In genomic region chr4:154491731-154492249, GRCh38 we compare ENCODE assay signal across 9 cellular contexts. TPM values are rescaled to one million over a fixed set of nuclear protein-coding genes. Genes with fewer than 3 reads are reported as not detected.
DNase-seq lines count a peak whose midpoint lies in the region; ATAC-seq, FAIRE-seq and TF ChIP-seq lines count a peak whose summit lies in the region.
"Had no signal": no experiment of that assay in that cellular context is flagged by ENCODE, and none has a peak within 500 bp of the region (broad histone marks: within the 10 kb centered on the region; RNA-seq: fewer than 3 reads in every experiment).

Gene DCHS2 (minus strand): TSS chr4:154491799. CDS start chr4:154491355, 444 bp downstream.

- H3K9ac ChIP-seq in HepG2 (ENCODE audit: insufficient read depth, low read depth, low read length) = no peak within 1 kb of the TSS

- intact Hi-C loops in Right ventricle myocardium inferior (cut with DNase I) = no loop called here
- intact Hi-C loops in cardiac septum (cut with DNase I) = no loop called here
- intact Hi-C loops in HepG2 (cut with micrococcal nuclease; ENCODE audit: unreplicated experiment) = no loop called here
- intact Hi-C loops in thyroid gland (cut with DNase I) = loop anchor here (10.0 kb wide), 1 partner anchor 77 kb away; no protein-coding TSS in a partner anchor

- in situ Hi-C loops in T47D (cut with HindIII; ENCODE audit: low pct_unique_long_range_greater_than_20kb, low sequenced_read_pairs) = no loop called here
- in situ Hi-C loops in HepG2 (cut with HindIII; ENCODE audit: extremely low pct_ligation_motif_present, low pct_unique_long_range_greater_than_20kb) = no loop called here

- H4K20me1 ChIP-seq in HepG2 (ENCODE audit: insufficient read depth, low read length) = no peaks in the 10 kb centered on the region

- TF ChIP-seq EP300 in HepG2 (IDR thresholded peaks at IDR 0.05; ENCODE audit: low read depth in 2 of 2, low read length in 2 of 2) (no peak), HepG2 (CRISPR knock-in tag; IDR thresholded peaks at IDR 0.05; ENCODE audit: borderline replicate concordance) (no peak)

- TF ChIP-seq RAD21 in HepG2 (CRISPR knock-in tag; IDR thresholded peaks at IDR 0.05) = no peak

- peak within 1 kb of the TSS; percentile 50 for H3K4me3 ChIP-seq in HEK293 (ENCODE audit: low read depth, low read length)
- peak within 1 kb of the TSS; percentile 44 to 45 (median 44); a peak in 5 of 6 replicates for H3K4me3 ChIP-seq in HepG2 (replicated peaks in 1 of 3; ENCODE audit: insufficient read depth in 1 of 3, low read depth in 2 of 3, low read length in 3 of 3)
- H3K4me3 ChIP-seq in thyroid gland (replicated peaks in 1 of 3) = peak within 1 kb of the TSS in 2 of 3 donors; percentile 21 to 29

- H3K79me2 ChIP-seq in HepG2 (ENCODE audit: insufficient read depth, low read length) = no peaks in the 10 kb centered on the region

- CTCF ChIA-PET in HEK293 (lab: Yijun Ruan, JAX) = interaction anchor here (0.9 to 1.3 kb wide), 3 partner anchors 14 to 75 kb away, joined by 3 read pairs; no protein-coding TSS in a partner anchor
- CTCF ChIA-PET in HepG2 (lab: Yijun Ruan, JAX; ENCODE audit: low intra/inter-chr PET ratio, low total read pairs) = no interaction called here

- no TSS peak for BruUV-seq in HepG2 (replicated peaks; lab: Mats Ljungman, UMichigan)

- TF ChIP-seq CTCF in HEK293 (tag by site-specific recombination; IDR thresholded peaks at IDR 0.05) (no peak), HepG2 (CRISPR knock-in tag; IDR thresholded peaks at IDR 0.05) (no peak), thyroid gland (IDR thresholded peaks at IDR 0.05) (no peak)

- DNase-seq in Right ventricle myocardium inferior (ENCODE audit: missing footprints) (no peak), cardiac septum (ENCODE audit: low spot score) (no peak), NCI-H510A (lab: John Stamatoyannopoulos, UW) (peak; percentile 40), T47D (ENCODE audit: low read depth in 1 of 2, low spot score in 1 of 2) (peak; percentile 7 to 23), HepG2 (ENCODE audit: low spot score) (peak; percentile 24), thyroid gland (peak; percentile 27 to 39), RCC 7860 (ENCODE audit: low spot score) (no peak)

- H3K4me1 ChIP-seq in HEK293 (ENCODE audit: control insufficient read depth, insufficient read depth, low read length) (no peaks in the 10 kb centered on the region), HepG2 (ENCODE audit: insufficient read depth, low read length) (peaks cover 13% of the 10 kb centered on the region), thyroid gland (peaks cover 11 to 25% of the 10 kb centered on the region in 2 donors)

- H2AFZ ChIP-seq in HepG2 (ENCODE audit: low read length) = peak within 1 kb of the TSS; percentile 42

- FAIRE-seq in HepG2 (lab: Jason Lieb, UNC) = no peak
- no peak for FAIRE-seq in RCC 7860 (lab: Jason Lieb, UNC)
- FAIRE-seq: colon had no signal

- H3K27ac ChIP-seq in HEK293 (ENCODE audit: extremely low read depth, low read depth, low read length) = no peak within 1 kb of the TSS; the same call in 1 of the 2 replicates
- H3K27ac ChIP-seq in HepG2 (ENCODE audit: extremely low read length, insufficient read depth, low read length) = no peak within 1 kb of the TSS
- H3K27ac ChIP-seq in thyroid gland = no peak within 1 kb of the TSS

- ATAC-seq in Right ventricle myocardium inferior = peak; percentile 44
- ATAC-seq in HepG2 = peak; percentile 98

- H3K4me2 ChIP-seq in HepG2 (ENCODE audit: low read depth, low read length) = peak within 1 kb of the TSS; percentile 74

- POLR2A ChIA-PET in HEK293 (lab: Yijun Ruan, JAX) (interaction anchor here (0.9 to 1.0 kb wide), 2 partner anchors 25 to 58 kb away, joined by 4 to 7 read pairs; partner anchors contain the start of gene PLRG1), HepG2 (lab: Yijun Ruan, JAX) (no interaction called here)

- 1% methylated on average over 20 of the region's 42 CpGs for WGBS in HepG2 (ENCODE audit: low lambda C conversion rate)
- WGBS in thyroid gland, 2 donors = 1 to 2% methylated on average over 24 to 26 of the region's 42 CpGs

- TF ChIP-seq POLR2A in HepG2 (IDR thresholded peaks at IDR 0.05; ENCODE audit: insufficient read depth in 1 of 2, low read depth in 2 of 2, low read length in 2 of 2) (no peak), thyroid gland (IDR thresholded peaks at IDR 0.05) (no peak)

- H3K9me3 ChIP-seq in HEK293 (ENCODE audit: control insufficient read depth, insufficient read depth, low read depth, low read length) (no peaks in the 10 kb centered on the region), HepG2 (ENCODE audit: low read length) (no peaks in the 10 kb centered on the region), thyroid gland (no peaks in the 10 kb centered on the region)

- H3K27me3 ChIP-seq in HepG2 (ENCODE audit: control insufficient read depth in 1 of 2, insufficient read depth in 2 of 2, low read length in 2 of 2) (peaks cover 1 to 8% of the 10 kb centered on the region in 2 experiments; a peak in 4 of 5 replicates), thyroid gland (peaks cover 8% of the 10 kb centered on the region)

- H3K36me3 ChIP-seq in HEK293 (ENCODE audit: control insufficient read depth in 2 of 2, insufficient read depth in 1 of 2, low read length in 2 of 2) (no peaks in the 10 kb centered on the region), HepG2 (replicated peaks in 1 of 2; ENCODE audit: control insufficient read depth in 1 of 2, insufficient read depth in 2 of 2, low read length in 2 of 2) (no peaks in the 10 kb centered on the region), thyroid gland (no peaks in the 10 kb centered on the region)

TF ChIP-seq in HepG2, 621 proteins besides CTCF, POLR2A, EP300 and RAD21 (continues in another document):
- TF ChIP-seq ELF3 (CRISPR knock-in tag; IDR thresholded peaks at IDR 0.05) (peak; percentile 55), ZBTB7A (CRISPR knock-in tag; IDR thresholded peaks at IDR 0.05) (peak; percentile 35; the same call in 1 of the 2 replicates), PHF20 (CRISPR knock-in tag; IDR thresholded peaks at IDR 0.05) (0 out of 2 replicates have a peak, but pooled peaks have one; percentile 18), SAP130 (CRISPR knock-in tag; IDR thresholded peaks at IDR 0.05; ENCODE audit: low read depth) (peak; percentile 40; the same call in 1 of the 2 replicates)
- TF ChIP-seq, protein P1, sequence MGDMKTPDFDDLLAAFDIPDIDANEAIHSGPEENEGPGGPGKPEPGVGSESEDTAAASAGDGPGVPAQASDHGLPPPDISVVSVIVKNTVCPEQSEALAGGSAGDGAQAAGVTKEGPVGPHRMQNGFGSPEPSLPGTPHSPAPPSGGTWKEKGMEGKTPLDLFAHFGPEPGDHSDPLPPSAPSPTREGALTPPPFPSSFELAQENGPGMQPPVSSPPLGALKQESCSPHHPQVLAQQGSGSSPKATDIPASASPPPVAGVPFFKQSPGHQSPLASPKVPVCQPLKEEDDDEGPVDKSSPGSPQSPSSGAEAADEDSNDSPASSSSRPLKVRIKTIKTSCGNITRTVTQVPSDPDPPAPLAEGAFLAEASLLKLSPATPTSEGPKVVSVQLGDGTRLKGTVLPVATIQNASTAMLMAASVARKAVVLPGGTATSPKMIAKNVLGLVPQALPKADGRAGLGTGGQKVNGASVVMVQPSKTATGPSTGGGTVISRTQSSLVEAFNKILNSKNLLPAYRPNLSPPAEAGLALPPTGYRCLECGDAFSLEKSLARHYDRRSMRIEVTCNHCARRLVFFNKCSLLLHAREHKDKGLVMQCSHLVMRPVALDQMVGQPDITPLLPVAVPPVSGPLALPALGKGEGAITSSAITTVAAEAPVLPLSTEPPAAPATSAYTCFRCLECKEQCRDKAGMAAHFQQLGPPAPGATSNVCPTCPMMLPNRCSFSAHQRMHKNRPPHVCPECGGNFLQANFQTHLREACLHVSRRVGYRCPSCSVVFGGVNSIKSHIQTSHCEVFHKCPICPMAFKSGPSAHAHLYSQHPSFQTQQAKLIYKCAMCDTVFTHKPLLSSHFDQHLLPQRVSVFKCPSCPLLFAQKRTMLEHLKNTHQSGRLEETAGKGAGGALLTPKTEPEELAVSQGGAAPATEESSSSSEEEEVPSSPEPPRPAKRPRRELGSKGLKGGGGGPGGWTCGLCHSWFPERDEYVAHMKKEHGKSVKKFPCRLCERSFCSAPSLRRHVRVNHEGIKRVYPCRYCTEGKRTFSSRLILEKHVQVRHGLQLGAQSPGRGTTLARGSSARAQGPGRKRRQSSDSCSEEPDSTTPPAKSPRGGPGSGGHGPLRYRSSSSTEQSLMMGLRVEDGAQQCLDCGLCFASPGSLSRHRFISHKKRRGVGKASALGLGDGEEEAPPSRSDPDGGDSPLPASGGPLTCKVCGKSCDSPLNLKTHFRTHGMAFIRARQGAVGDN (CRISPR knock-in tag; IDR thresholded peaks at IDR 0.05) = peak; percentile 73

RNA-seq across cellular contexts. Expression of gene DCHS2, which starts in this region (rescaled TPM):
- not detected for total RNA-seq in Right ventricle myocardium inferior
- not detected for total RNA-seq in cardiac septum
- not detected in 2 replicates for total RNA-seq in HepG2 (2016; rRNA removed; fragmentation: Illumina TruSeq; extraction: Trizol)
- total RNA-seq in HepG2 (2016; cell fraction: cytosol; rRNA removed; fragmentation: Illumina TruSeq; extraction: Trizol; ENCODE audit: low read depth) = not detected in 2 replicates
- 0.11 TPM in 1 of 2 replicates, not detected in the other for total RNA-seq in HepG2 (2016; cell fraction: insoluble cytoplasmic fraction; rRNA removed; fragmentation: Illumina TruSeq; extraction: Trizol)
- total RNA-seq in HepG2 (2016; cell fraction: membrane; rRNA removed; fragmentation: Illumina TruSeq; extraction: Trizol) = not detected in 2 replicates
- total RNA-seq in HepG2 (2016; cell fraction: nucleus; rRNA removed; fragmentation: Illumina TruSeq; extraction: Trizol) = not detected in 2 replicates
- polyA plus RNA-seq in HepG2 (2011; rRNA removed) = 0.03 and 0.05 TPM in 2 replicates
- 0.04 and 0.09 TPM in 2 replicates for polyA plus RNA-seq in HepG2 (2011; cell fraction: cytosol; rRNA removed)
- 0.16 TPM in 2 replicates for polyA plus RNA-seq in HepG2 (2011; cell fraction: nucleus; rRNA removed)
- polyA plus RNA-seq in HepG2 (2012) = 0.03 and 0.20 TPM in 2 replicates
- polyA plus RNA-seq in HepG2 (2016; cell fraction: cytosol; fragmentation: Illumina TruSeq; extraction: Trizol; ENCODE audit: low read depth) = not detected in 2 replicates
- polyA plus RNA-seq in HepG2 (2016; cell fraction: insoluble cytoplasmic fraction; fragmentation: Illumina TruSeq; extraction: Trizol; ENCODE audit: low read depth) = not detected in 2 replicates
- not detected in 2 replicates for polyA plus RNA-seq in HepG2 (2016; cell fraction: membrane; fragmentation: Illumina TruSeq; extraction: Trizol; ENCODE audit: low read depth)
- not detected in 2 replicates for polyA plus RNA-seq in HepG2 (2016; cell fraction: nucleus; fragmentation: Illumina TruSeq; extraction: Trizol; ENCODE audit: insufficient read depth, low read depth)
- 0.24 TPM in 1 of 2 replicates, not detected in the other for polyA minus RNA-seq in HepG2 (2011; rRNA and poly(A)+ RNA removed; ENCODE audit: low replicate concordance)
- 0.53 TPM in 1 of 2 replicates, not detected in the other for polyA minus RNA-seq in HepG2 (2011; cell fraction: cytosol; rRNA and poly(A)+ RNA removed)
- 0.26 and 0.62 TPM in 2 replicates for polyA minus RNA-seq in HepG2 (2011; cell fraction: nucleus; rRNA and poly(A)+ RNA removed)
- 1 to 10 TPM in 1 of 4 donors, under 1 TPM in 3; 0.40 to 1.4 (median 0.61) TPM for total RNA-seq in thyroid gland

Comparison
In these comparisons a context has a peak if more than half of its experiments do, and no peak if none do; other contexts are left out.
1. Peak in ATAC-seq in Right ventricle myocardium inferior; RNA of the gene not detected or under 1 TPM.
2. Peak in DNase-seq, ATAC-seq, H3K4me3 ChIP-seq and H3K4me2 ChIP-seq in HepG2; RNA of the gene not detected or under 1 TPM.
3. DNase-seq: peak in NCI-H510A (single experiment), T47D (2 of 2) and thyroid gland (2 of 2); none in Right ventricle myocardium inferior (single experiment), cardiac septum (single experiment) and RCC 7860 (single experiment).
4. Peak in every context shown above with its lines, with median percentiles within 50 percentile points of each other: H3K4me3 ChIP-seq.